Comparison of ENCODE assay signal across 14 cellular contexts in the genomic region with DNA sequence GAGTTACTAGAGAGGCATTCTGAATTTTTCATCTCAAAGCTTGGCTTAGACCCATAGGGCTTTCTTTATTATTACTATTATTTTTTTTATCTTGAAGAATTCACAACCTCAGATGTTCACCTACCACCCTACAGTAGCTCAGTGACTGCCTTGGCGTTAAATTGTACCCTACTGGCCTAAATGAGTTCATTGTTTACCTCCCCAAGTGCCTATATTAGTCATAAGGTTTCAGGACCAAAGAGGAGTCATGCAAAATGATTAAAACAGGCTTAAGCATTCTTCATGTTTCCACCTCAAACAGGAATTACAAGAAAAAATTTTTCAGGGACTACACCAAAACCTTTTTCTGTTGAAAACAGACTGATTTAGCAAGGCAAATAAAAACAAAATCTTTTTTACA.
"Had no signal": no experiment of that assay in that cellular context is flagged by ENCODE, and none has a peak within 500 bp of the region (broad histone marks: within the 10 kb centered on the region; RNA-seq: fewer than 3 reads in every experiment).

No MANE protein-coding gene starts in this region.

- H3K36me3 ChIP-seq: heart left ventricle, suprapubic skin, thyroid gland had no signal

- ATAC-seq: heart left ventricle; naive thymus-derived CD8-positive, alpha-beta T cell; right cardiac atrium had no signal

- H3K9me3 ChIP-seq: thyroid gland had no signal

- H3K4me3 Mint-ChIP-seq: naive thymus-derived CD8-positive, alpha-beta T cell; neural crest cell; type B pancreatic cell had no signal

- H3K4me1 ChIP-seq: heart left ventricle, suprapubic skin, thyroid gland had no signal

- H3K36me3 Mint-ChIP-seq: type B pancreatic cell had no signal

- H3K4me1 Mint-ChIP-seq: naive thymus-derived CD8-positive, alpha-beta T cell; neural crest cell had no signal

- H3K27ac Mint-ChIP-seq: naive thymus-derived CD8-positive, alpha-beta T cell; type B pancreatic cell had no signal

- DNase-seq: effector CD4-positive, alpha-beta T cell; heart left ventricle; hippocampal formation; naive thymus-derived CD8-positive, alpha-beta T cell; posterior cingulate gyrus; right cardiac atrium; stimulated activated CD4-positive, alpha-beta T cell treated with anti-CD3 and anti-CD28 coated beads, Interleukin-2, amount 100 ng/mL, for 48 hours; stimulated activated naive CD4-positive, alpha-beta T cell treated with Interleukin-2 at 50 U/mL for 16 hours; thyroid gland had no signal

- H3K4me3 ChIP-seq: coronary artery, heart left ventricle, smooth muscle cell, suprapubic skin, thyroid gland had no signal

- H3K9me3 Mint-ChIP-seq: type B pancreatic cell had no signal

- H3K27ac ChIP-seq: coronary artery, heart left ventricle, suprapubic skin, thyroid gland had no signal

- H3K4me2 ChIP-seq: smooth muscle cell had no signal

- H3K27me3 Mint-ChIP-seq: type B pancreatic cell had no signal

- H3K27me3 ChIP-seq: heart left ventricle, suprapubic skin, thyroid gland had no signal
